Comparison of ENCODE assay signal across 19 cellular contexts in genomic region chr20:49477200-49477599, GRCh38. TPM values are rescaled to one million over a fixed set of nuclear protein-coding genes. Genes with fewer than 3 reads are reported as not detected.
"Had no signal": no experiment of that assay in that cellular context is flagged by ENCODE, and none has a peak within 500 bp of the region (broad histone marks: within the 10 kb centered on the region; RNA-seq: fewer than 3 reads in every experiment).

No MANE protein-coding gene starts in this region.

- H3K27me3 ChIP-seq: body of pancreas, hepatocyte, sigmoid colon had no signal

- ATAC-seq: activated CD8-positive, alpha-beta T cell treated with anti-CD3 and anti-CD28 coated beads, Interleukin-2, amount 10 ng/mL, durations not matched to agents 7 days and 5 days; activated naive CD4-positive, alpha-beta T cell treated with anti-CD3 and anti-CD28 coated beads, Interleukin-2, amount 50 U/mL, for 72 hours; body of pancreas; esophagus mucosa; left ventricle myocardium superior; natural killer cell treated with Interleukin-12 subunit alpha and Interleukin-12 subunit beta and Interleukin-15 and Interleukin-18, amount 100 ng/mL, for 72 hours had no signal

- H3K9me3 ChIP-seq: body of pancreas, colonic mucosa, prostate gland, sigmoid colon had no signal

- H3K36me3 Mint-ChIP-seq: activated naive CD4-positive, alpha-beta T cell treated with anti-CD3 and anti-CD28 coated beads, Interleukin-2, amount 50 U/mL, for 72 hours; natural killer cell treated with Interleukin-12 subunit alpha and Interleukin-12 subunit beta and Interleukin-15 and Interleukin-18, amount 100 ng/mL, for 72 hours; type B pancreatic cell had no signal

- H3K4me1 ChIP-seq: colonic mucosa had no signal

- H3K27ac Mint-ChIP-seq: activated CD8-positive, alpha-beta T cell treated with anti-CD3 and anti-CD28 coated beads, Interleukin-2, amount 10 ng/mL, durations not matched to agents 7 days and 5 days; activated naive CD4-positive, alpha-beta T cell treated with anti-CD3 and anti-CD28 coated beads, Interleukin-2, amount 50 U/mL, for 72 hours; natural killer cell treated with Interleukin-12 subunit alpha and Interleukin-12 subunit beta and Interleukin-15 and Interleukin-18, amount 100 ng/mL, for 72 hours; stimulated activated naive CD8-positive, alpha-beta T cell treated with anti-CD3 and anti-CD28 coated beads, Interleukin-15, Interleukin-2, amounts not matched to agents 100 ng/mL and 50 ng/mL, for 24 hours; type B pancreatic cell had no signal

- H3K27ac ChIP-seq: body of pancreas, colonic mucosa, hepatocyte, prostate gland, spleen had no signal

- H3K4me3 ChIP-seq: body of pancreas, colonic mucosa, hepatocyte, prostate gland, sigmoid colon, spleen had no signal

- H3K36me3 ChIP-seq: colonic mucosa, prostate gland, spleen had no signal

- DNase-seq: activated CD4-positive, alpha-beta T cell treated with anti-CD3 and anti-CD28 coated beads for 4 hours; activated CD8-positive, alpha-beta memory T cell treated with anti-CD3 and anti-CD28 coated beads, Interleukin-2, amount 50 U/mL, for 4 hours; activated CD8-positive, alpha-beta T cell treated with anti-CD3 and anti-CD28 coated beads, Interleukin-2, amount 10 ng/mL, durations not matched to agents 7 days and 5 days; activated gamma-delta T cell; activated T-cell treated with anti-CD3 and anti-CD28 coated beads, Interleukin-2, amount 50 U/mL, for 48 hours; body of pancreas; caudate nucleus; colonic mucosa; left ventricle myocardium superior; sigmoid colon; spleen had no signal

- H3K4me3 Mint-ChIP-seq: activated CD8-positive, alpha-beta T cell treated with anti-CD3 and anti-CD28 coated beads, Interleukin-2, amount 10 ng/mL, durations not matched to agents 7 days and 5 days; natural killer cell treated with Interleukin-12 subunit alpha and Interleukin-12 subunit beta and Interleukin-15 and Interleukin-18, amount 100 ng/mL, for 72 hours; stimulated activated naive CD8-positive, alpha-beta T cell treated with anti-CD3 and anti-CD28 coated beads, Interleukin-15, Interleukin-2, amounts not matched to agents 100 ng/mL and 50 ng/mL, for 24 hours; type B pancreatic cell had no signal

- H3K9me3 Mint-ChIP-seq: activated naive CD4-positive, alpha-beta T cell treated with anti-CD3 and anti-CD28 coated beads, Interleukin-2, amount 50 U/mL, for 72 hours; natural killer cell treated with Interleukin-12 subunit alpha and Interleukin-12 subunit beta and Interleukin-15 and Interleukin-18, amount 100 ng/mL, for 72 hours; stimulated activated naive CD8-positive, alpha-beta T cell treated with anti-CD3 and anti-CD28 coated beads, Interleukin-15, Interleukin-2, amounts not matched to agents 100 ng/mL and 50 ng/mL, for 24 hours; type B pancreatic cell had no signal

RNA-seq across cellular contexts. Expression of gene KCNB1, which starts 5.3 kb away (rescaled TPM):
- total RNA-seq: activated CD8-positive, alpha-beta T cell treated with anti-CD3 and anti-CD28 coated beads, Interleukin-2, amount 10 ng/mL, durations not matched to agents 7 days and 5 days; activated naive CD4-positive, alpha-beta T cell treated with anti-CD3 and anti-CD28 coated beads, Interleukin-2, amount 50 U/mL, for 72 hours; kidney epithelial cell; natural killer cell treated with Interleukin-12 subunit alpha and Interleukin-12 subunit beta and Interleukin-15 and Interleukin-18, amount 100 ng/mL, for 72 hours had no signal
